ENCODE assay signal across 1 cellular context in genomic region chr17:64439521-64439920, GRCh38. TPM values are rescaled to one million over a fixed set of nuclear protein-coding genes. Genes with fewer than 3 reads are reported as not detected.
"Had no signal": no experiment of that assay in that cellular context is flagged by ENCODE, and none has a peak within 500 bp of the region (broad histone marks: within the 10 kb centered on the region; RNA-seq: fewer than 3 reads in every experiment).

No MANE protein-coding gene starts in this region.

RNA-seq across cellular contexts. Expression of gene PECAM1, which starts 48.9 kb away (rescaled TPM):
- total RNA-seq: IMR-90 had no signal
- polyA plus RNA-seq: IMR-90 had no signal
